Comparison of ENCODE assay signal across 16 cellular contexts in genomic region chr14:36028218-36028617, GRCh38.
DNase-seq lines count a peak whose midpoint lies in the region; ATAC-seq, FAIRE-seq and TF ChIP-seq lines count a peak whose summit lies in the region.
"Had no signal": no experiment of that assay in that cellular context is flagged by ENCODE, and none has a peak within 500 bp of the region (broad histone marks: within the 10 kb centered on the region; RNA-seq: fewer than 3 reads in every experiment).

No MANE protein-coding gene starts in this region.

- no peak overlapping the region for H3K4me3 ChIP-seq in A549
- no peak overlapping the region for H3K4me3 ChIP-seq in Jurkat, Clone E6-1 (ENCODE audit: low read length)
- no peak overlapping the region for H3K4me3 ChIP-seq in small intestine (ENCODE audit: low read depth in 1 of 2, low read length in 2 of 2)
- H3K4me3 ChIP-seq: SJCRH30, suprapubic skin had no signal

- H3K36me3 ChIP-seq in small intestine (ENCODE audit: control insufficient read depth in 2 of 2, insufficient read depth in 2 of 2, low read length in 2 of 2): no peaks in the 10 kb centered on the region
- H3K36me3 ChIP-seq: SJCRH30, suprapubic skin had no signal

- TF ChIP-seq RAD21 in A549 (conservative IDR thresholded peaks at IDR 0.05 in 1 of 2, IDR thresholded peaks at IDR 0.05 in 1 of 2): peak in 1 of 2 experiments; percentile 35; a peak in 2 of 5 replicates

- H3K9me3 ChIP-seq in A549: no peaks in the 10 kb centered on the region
- H3K9me3 ChIP-seq in small intestine (ENCODE audit: control insufficient read depth, low read depth): no peaks in the 10 kb centered on the region
- H3K9me3 ChIP-seq: SJCRH30, suprapubic skin had no signal

- in situ Hi-C loops in SK-MEL-5 (cut with HindIII; ENCODE audit: low pct_unique_long_range_greater_than_20kb, low sequenced_read_pairs): no loop called here

- POLR2A ChIA-PET in A549 (lab: Yijun Ruan, JAX): no interaction called here

- 0 out of 3 replicates have a peak, but pooled peaks have one; percentile 14 for TF ChIP-seq CTCF in A549 (IDR thresholded peaks at IDR 0.05)

- H3K4me1 ChIP-seq in A549 (no peaks in the 10 kb centered on the region), small intestine (ENCODE audit: control insufficient read depth in 2 of 2, insufficient read depth in 1 of 2, low read depth in 1 of 2, low read length in 1 of 2) (no peaks in the 10 kb centered on the region)
- H3K4me1 ChIP-seq: SJCRH30, suprapubic skin had no signal

- no peak for FAIRE-seq in A549 (lab: Jason Lieb, UNC)
- FAIRE-seq in small intestine (lab: Jason Lieb, UNC): no peak

- TF ChIP-seq POLR2A in A549 (IDR thresholded peaks at IDR 0.05; ENCODE audit: low read length): no peak

- H3K27ac ChIP-seq in A549 (no peak overlapping the region), small intestine (ENCODE audit: low read depth in 1 of 2, low read length in 1 of 2) (no peak overlapping the region)
- H3K27ac ChIP-seq: SJCRH30, suprapubic skin had no signal

- ATAC-seq in A549 (no peak), GM21619 (IDR thresholded peaks at IDR 0.05; ENCODE audit: unreplicated experiment) (no peak)

- H3K27me3 ChIP-seq in small intestine (ENCODE audit: control insufficient read depth in 2 of 2, insufficient read depth in 2 of 2, low read length in 2 of 2): no peaks in the 10 kb centered on the region
- H3K27me3 ChIP-seq: suprapubic skin had no signal

- no peak for TF ChIP-seq EP300 in A549 (IDR thresholded peaks at IDR 0.05)

- WGBS in A549 (ENCODE audit: missing lambda C conversion rate): 37% methylated on average over 4 of the region's 4 CpGs
- 80 to 91% (median 89%) methylated on average over 4 of the region's 4 CpGs for WGBS in small intestine, 3 donors

- peak in 1 of 2 experiments; percentile 11 for DNase-seq in A549 (ENCODE audit: low read depth in 1 of 2, low spot score in 1 of 2)
- DNase-seq in COLO668 (lab: John Stamatoyannopoulos, UW; ENCODE audit: unreplicated experiment): peak; percentile 16
- DNase-seq in Jurkat, Clone E6-1 (ENCODE audit: low read depth, low spot score): peak; percentile 68
- DNase-seq in SK-MEL-5 (ENCODE audit: low read depth, low spot score): peak; percentile 54
- DNase-seq in amygdala (lab: John Stamatoyannopoulos, UW): no peak
- DNase-seq in small intestine: no peak
- no peak for DNase-seq in NCI-H2081 treated with DMSO at 0.1 percent for 48 hours (lab: John Stamatoyannopoulos, UW)
- DNase-seq: activated CD8-positive, alpha-beta memory T cell treated with anti-CD3 and anti-CD28 coated beads, Interleukin-2, amount 50 U/mL, for 4 hours; CD4-positive, alpha-beta memory T cell; glutamatergic neuron; islet precursor cell; midbrain; NCI-H226 had no signal

- CTCF ChIA-PET in A549 (lab: Yijun Ruan, JAX): interaction anchor here (0.7 kb wide), 1 partner anchor 14 kb away, joined by 3 read pairs; no protein-coding TSS in a partner anchor

- no peak overlapping the region for H3K4me2 ChIP-seq in A549

TF ChIP-seq in A549, 52 proteins besides CTCF, POLR2A, EP300 and RAD21:
- no peak for TF ChIP-seq RFX5 (IDR thresholded peaks at IDR 0.05)
- TF ChIP-seq NPAS2 (CRISPR knock-in tag; IDR thresholded peaks at IDR 0.05; ENCODE audit: borderline replicate concordance): no peak
- TF ChIP-seq MAX (IDR thresholded peaks at IDR 0.05): no peak
- no peak for TF ChIP-seq FOXS1 (CRISPR knock-in tag; IDR thresholded peaks at IDR 0.05)
- no peak for TF ChIP-seq MAFK (IDR thresholded peaks at IDR 0.05; ENCODE audit: partially characterized antibody)
- TF ChIP-seq CEBPB (IDR thresholded peaks at IDR 0.05): no peak
- TF ChIP-seq POLR2AphosphoS2 (conservative IDR thresholded peaks at IDR 0.05; ENCODE audit: low read length): no peak
- no peak for TF ChIP-seq TP53 (CRISPR knock-in tag; IDR thresholded peaks at IDR 0.05)
- TF ChIP-seq RCOR1 (IDR thresholded peaks at IDR 0.05; ENCODE audit: low read depth, low read length): no peak
- TF ChIP-seq CBX2 (IDR thresholded peaks at IDR 0.05; ENCODE audit: borderline replicate concordance, low read depth): no peak
- no peak for TF ChIP-seq JUNB (IDR thresholded peaks at IDR 0.05)

Comparison
In these comparisons a context has a peak if more than half of its experiments do, and no peak if none do; other contexts are left out.
1. DNase-seq: peak in COLO668 (single experiment), Jurkat, Clone E6-1 (single experiment) and SK-MEL-5 (single experiment); none in amygdala (0 of 56), small intestine (single experiment) and NCI-H2081 treated with DMSO at 0.1 percent for 48 hours (single experiment).